8 cellular contexts compared by ENCODE assay signal in the genomic region with DNA sequence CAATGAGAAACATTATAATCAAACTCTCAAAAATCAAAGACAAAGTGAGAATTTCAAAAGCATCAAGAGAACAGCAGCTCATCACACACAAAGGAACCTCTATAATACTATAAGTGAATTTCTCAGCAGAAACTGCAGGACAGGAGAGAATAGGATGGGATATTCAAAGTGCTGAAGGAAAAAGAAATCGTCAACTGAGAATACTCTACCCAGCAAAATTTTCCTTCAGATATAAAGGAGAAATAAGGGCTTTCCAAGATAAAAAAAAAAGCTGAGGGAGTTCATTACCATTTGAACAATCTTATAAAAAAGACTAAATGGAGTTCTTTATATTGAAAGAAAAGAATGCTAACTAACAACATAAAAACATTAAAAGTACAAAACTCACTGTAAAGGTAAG.
"Had no signal": no experiment of that assay in that cellular context is flagged by ENCODE, and none has a peak within 500 bp of the region (broad histone marks: within the 10 kb centered on the region; RNA-seq: fewer than 3 reads in every experiment).

No MANE protein-coding gene starts in this region.

- ATAC-seq: K562 had no signal

- H3K27ac ChIP-seq: GM23248 had no signal

- DNase-seq: GM23248, GOT3, H9, HCEC 1CT, HFFc6, IMR-90, KG1 had no signal

- H3K4me3 ChIP-seq: GM23248, K562 had no signal
